ENCODE assay signal across 17 cellular contexts in genomic region chr6:43780891-43781571, GRCh38.
"Had no signal": no experiment of that assay in that cellular context is flagged by ENCODE, and none has a peak within 500 bp of the region (broad histone marks: within the 10 kb centered on the region; RNA-seq: fewer than 3 reads in every experiment).

No MANE protein-coding gene starts in this region.

- H3K9me3 ChIP-seq: prostate gland, right lobe of liver, stomach, thoracic aorta, upper lobe of right lung had no signal

- H3K27ac ChIP-seq: right lobe of liver, thoracic aorta, upper lobe of right lung had no signal

- ATAC-seq: activated T-cell treated with anti-CD3 and anti-CD28 coated beads, Interleukin-2, amount 50 U/mL, for 72 hours; upper lobe of right lung had no signal

- H3K4me3 Mint-ChIP-seq: activated T-cell treated with anti-CD3 and anti-CD28 coated beads, Interleukin-2, amount 50 U/mL, for 72 hours; dendritic cell treated with granulocyte-macrophage colony-stimulating factor and Interleukin-4, amounts not matched to agents 40 ng/mL and 50 ng/mL, for 4 days; T-helper 1 cell treated with Interleukin-12 subunit alpha and Interleukin-12 subunit beta and Interleukin-4 antibody, amounts not matched to agents 30 μg/mL and 1 μg/mL, for 36 hours had no signal

- H3K4me3 ChIP-seq: prostate gland, right lobe of liver, smooth muscle cell, stomach, thoracic aorta, upper lobe of right lung had no signal

- H3K27ac Mint-ChIP-seq: activated T-cell treated with anti-CD3 and anti-CD28 coated beads, Interleukin-2, amount 50 U/mL, for 72 hours; dendritic cell treated with granulocyte-macrophage colony-stimulating factor and Interleukin-4, amounts not matched to agents 40 ng/mL and 50 ng/mL, for 4 days; T-helper 1 cell treated with Interleukin-12 subunit alpha and Interleukin-12 subunit beta and Interleukin-4 antibody, amounts not matched to agents 30 μg/mL and 1 μg/mL, for 36 hours had no signal

- H3K27me3 ChIP-seq: right lobe of liver, stomach, upper lobe of right lung had no signal

- H3K4me2 ChIP-seq: smooth muscle cell had no signal

- H3K27me3 Mint-ChIP-seq: dendritic cell treated with granulocyte-macrophage colony-stimulating factor and Interleukin-4, amounts not matched to agents 40 ng/mL and 50 ng/mL, for 4 days had no signal

- H3K9me3 Mint-ChIP-seq: activated T-cell treated with anti-CD3 and anti-CD28 coated beads, Interleukin-2, amount 50 U/mL, for 72 hours; dendritic cell treated with granulocyte-macrophage colony-stimulating factor and Interleukin-4, amounts not matched to agents 40 ng/mL and 50 ng/mL, for 4 days; T-helper 1 cell treated with Interleukin-12 subunit alpha and Interleukin-12 subunit beta and Interleukin-4 antibody, amounts not matched to agents 30 μg/mL and 1 μg/mL, for 36 hours had no signal

- DNase-seq: activated CD4-positive, alpha-beta T cell treated with anti-CD3 and anti-CD28 coated beads, Interleukin-2, amount 50 U/mL, for 4 hours; activated effector memory CD4-positive, alpha-beta T cell treated with anti-CD3 and anti-CD28 coated beads, Interleukin-2, amount 50 U/mL, for 16 hours; activated naive CD4-positive, alpha-beta T cell treated with anti-CD3 and anti-CD28 coated beads, Interleukin-2, amount 50 U/mL, for 16 hours; activated T-cell treated with anti-CD3 and anti-CD28 coated beads, Interleukin-2, amount 50 U/mL, for 72 hours; aorta; effector CD8-positive, alpha-beta T cell; foreskin fibroblast; islet precursor cell; stimulated activated CD4-positive, alpha-beta T cell treated with anti-CD3 and anti-CD28 coated beads, Interleukin-4, amount 100 ng/mL, for 1 hour; stomach; upper lobe of right lung had no signal
